14 cellular contexts compared by ENCODE assay signal in the genomic region with DNA sequence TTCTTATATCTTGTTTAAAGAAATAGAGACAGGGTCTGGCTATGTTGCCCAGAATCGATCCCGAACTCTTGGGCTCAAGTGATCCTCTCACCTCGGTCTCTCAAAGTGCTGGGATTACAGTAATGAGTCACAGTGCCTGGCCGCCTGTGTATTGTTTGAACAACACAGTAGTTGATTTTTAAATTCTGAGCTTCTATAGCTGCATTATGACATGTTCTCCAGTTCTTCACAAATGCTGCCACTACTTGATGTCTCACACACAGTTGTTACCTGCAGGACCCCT. TPM values are rescaled to one million over a fixed set of nuclear protein-coding genes. Genes with fewer than 3 reads are reported as not detected.
DNase-seq lines count a peak whose midpoint lies in the region; ATAC-seq and TF ChIP-seq lines count a peak whose summit lies in the region.
"Had no signal": no experiment of that assay in that cellular context is flagged by ENCODE, and none has a peak within 500 bp of the region (broad histone marks: within the 10 kb centered on the region; RNA-seq: fewer than 3 reads in every experiment).

No MANE protein-coding gene starts in this region.

- H3K9me3 ChIP-seq in GM23248 (ENCODE audit: low read depth) (no peaks in the 10 kb centered on the region), WERI-Rb-1 (ENCODE audit: severe bottlenecking) (no peaks in the 10 kb centered on the region), skeletal muscle tissue (ENCODE audit: control insufficient read depth in 3 of 3, low read length in 3 of 3) (no peaks in the 10 kb centered on the region), Karpas-422 (ENCODE audit: low read length) (no peaks in the 10 kb centered on the region)
- H3K9me3 ChIP-seq in naive thymus-derived CD4-positive, alpha-beta T cell (ENCODE audit: control insufficient read depth in 2 of 3, low read length in 3 of 3) = no peaks in the 10 kb centered on the region

- H3K4me1 ChIP-seq in GM23248 (ENCODE audit: insufficient read depth) = peaks cover 14% of the 10 kb centered on the region
- H3K4me1 ChIP-seq in foreskin keratinocyte = peaks cover 5% of the 10 kb centered on the region
- H3K4me1 ChIP-seq in skeletal muscle tissue (ENCODE audit: control insufficient read depth in 3 of 3, insufficient read depth in 3 of 3, low read length in 3 of 3) = peaks cover 0 to 11% (median 8%) of the 10 kb centered on the region in 3 donors
- H3K4me1 ChIP-seq in Karpas-422 (ENCODE audit: low read length) = no peaks in the 10 kb centered on the region
- no peaks in the 10 kb centered on the region for H3K4me1 ChIP-seq in naive thymus-derived CD4-positive, alpha-beta T cell (ENCODE audit: control insufficient read depth in 2 of 2, insufficient read depth in 2 of 2, low read length in 2 of 2)

- H3K79me2 ChIP-seq in GM23248 (ENCODE audit: insufficient read depth) = no peaks in the 10 kb centered on the region
- no peaks in the 10 kb centered on the region for H3K79me2 ChIP-seq in Karpas-422 (ENCODE audit: low read length)

- POLR2A ChIA-PET in naive thymus-derived CD4-positive, alpha-beta T cell (lab: Charles Lee) = no interaction called here

- no peak overlapping the region for H3K27ac Mint-ChIP-seq in naive thymus-derived CD4-positive, alpha-beta T cell
- H3K27ac Mint-ChIP-seq: activated T-helper 17 cell treated with anti-CD3 and anti-CD28 coated beads, Interleukin-2, amount 50 U/mL, for 72 hours had no signal

- peaks cover 0 to 4% (median 0%) of the 10 kb centered on the region in 7 donors for H3K4me1 Mint-ChIP-seq in naive thymus-derived CD4-positive, alpha-beta T cell
- H3K4me1 Mint-ChIP-seq: activated T-helper 17 cell treated with anti-CD3 and anti-CD28 coated beads, Interleukin-2, amount 50 U/mL, for 72 hours had no signal

- no peak overlapping the region for H3K4me3 Mint-ChIP-seq in naive thymus-derived CD4-positive, alpha-beta T cell
- H3K4me3 Mint-ChIP-seq: activated T-helper 17 cell treated with anti-CD3 and anti-CD28 coated beads, Interleukin-2, amount 50 U/mL, for 72 hours had no signal

- peaks cover 15% of the 10 kb centered on the region; the same call in 1 of the 2 replicates for H3F3A ChIP-seq in GM23248 (ENCODE audit: insufficient read depth)

- H3K27ac ChIP-seq in GM23248 = no peak overlapping the region
- H3K27ac ChIP-seq in WERI-Rb-1 = no peak overlapping the region
- no peak overlapping the region for H3K27ac ChIP-seq in foreskin keratinocyte
- peak overlapping the region; percentile 49 for H3K27ac ChIP-seq in skeletal muscle tissue (ENCODE audit: low read depth, low read length)
- H3K27ac ChIP-seq in Karpas-422 (ENCODE audit: low read length) = no peak overlapping the region
- no peak overlapping the region for H3K27ac ChIP-seq in naive thymus-derived CD4-positive, alpha-beta T cell (ENCODE audit: low read depth, low read length)

- intact Hi-C loops in naive thymus-derived CD4-positive, alpha-beta T cell (cut with micrococcal nuclease) = no loop called here

- no peaks in the 10 kb centered on the region for H4K20me1 ChIP-seq in GM23248 (ENCODE audit: insufficient read depth)
- no peaks in the 10 kb centered on the region; the same call in 1 of the 2 replicates for H4K20me1 ChIP-seq in Karpas-422 (ENCODE audit: insufficient read depth, low read depth, low read length)

- no peak overlapping the region for H3K4me2 ChIP-seq in GM23248 (ENCODE audit: unreplicated experiment)
- H3K4me2 ChIP-seq in Karpas-422 (ENCODE audit: low read depth, low read length, poor library complexity, severe bottlenecking) = no peak overlapping the region

- H3K4me3 ChIP-seq in GM23248 = no peak overlapping the region
- no peak overlapping the region for H3K4me3 ChIP-seq in WERI-Rb-1 (ENCODE audit: low read depth, low read length)
- no peak overlapping the region for H3K4me3 ChIP-seq in skeletal muscle tissue (ENCODE audit: low read length in 3 of 3)
- no peak overlapping the region for H3K4me3 ChIP-seq in Karpas-422 (ENCODE audit: low read length)
- no peak overlapping the region for H3K4me3 ChIP-seq in naive thymus-derived CD4-positive, alpha-beta T cell (ENCODE audit: low read length)

- DNase-seq in GM23248 (peak; percentile 34), WERI-Rb-1 (peak; percentile 1), foreskin keratinocyte (no peak), iPS-NIHi11 (ENCODE audit: low spot score) (no peak), Karpas-422 (no peak)
- no peak for DNase-seq in naive thymus-derived CD4-positive, alpha-beta T cell
- DNase-seq: DMS79 treated with DMSO at 0.1 percent for 48 hours, mesendoderm, NCI-H510A, T-helper 9 cell had no signal

- TF ChIP-seq CTCF in WERI-Rb-1 (IDR thresholded peaks at IDR 0.05; ENCODE audit: low read depth, low read length) = no peak
- no peak for TF ChIP-seq CTCF in foreskin keratinocyte (conservative IDR thresholded peaks at IDR 0.05)

- H3K36me3 Mint-ChIP-seq in naive thymus-derived CD4-positive, alpha-beta T cell = no peaks in the 10 kb centered on the region

- in situ Hi-C loops in GM23248 (cut with MboI) = loop anchor here (10.0 kb wide), 1 partner anchor 206 kb away; no protein-coding TSS in a partner anchor

- CTCF ChIA-PET in naive thymus-derived CD4-positive, alpha-beta T cell (lab: Charles Lee) = interaction anchor here (0.6 to 4.4 kb wide), 3 partner anchors 20 to 212 kb away, joined by 4 to 23 read pairs (median 7); partner anchors contain the start of gene HS1BP3

- H3K9me2 ChIP-seq in GM23248 (ENCODE audit: insufficient read depth) = no peaks in the 10 kb centered on the region
- no peaks in the 10 kb centered on the region for H3K9me2 ChIP-seq in Karpas-422 (replicated peaks; ENCODE audit: insufficient read depth, low read length)

- peaks cover 0 to 56% (median 10%) of the 10 kb centered on the region in 5 donors for H3K27me3 Mint-ChIP-seq in naive thymus-derived CD4-positive, alpha-beta T cell

- 87 to 88% methylated on average over 4 of the region's 4 CpGs for WGBS in GM23248 (ENCODE audit: low coverage in 1 of 2, low lambda C conversion rate in 2 of 2, missing lambda C conversion rate in 2 of 2), 2 experiments

- H3K27me3 ChIP-seq in GM23248 (replicated peaks; ENCODE audit: insufficient read depth) (no peaks in the 10 kb centered on the region), WERI-Rb-1 (ENCODE audit: insufficient read depth, low read depth, severe bottlenecking) (no peaks in the 10 kb centered on the region), foreskin keratinocyte (no peaks in the 10 kb centered on the region), skeletal muscle tissue (ENCODE audit: control insufficient read depth in 3 of 3, insufficient read depth in 3 of 3, low read length in 3 of 3) (no peaks in the 10 kb centered on the region), Karpas-422 (ENCODE audit: low read length) (no peaks in the 10 kb centered on the region)
- no peaks in the 10 kb centered on the region for H3K27me3 ChIP-seq in naive thymus-derived CD4-positive, alpha-beta T cell (ENCODE audit: control insufficient read depth in 2 of 2, insufficient read depth in 2 of 2, low read length in 2 of 2)

- H3K9ac ChIP-seq in GM23248 = no peak overlapping the region
- no peak overlapping the region for H3K9ac ChIP-seq in skeletal muscle tissue (ENCODE audit: low read depth in 1 of 3, low read length in 3 of 3)
- no peak overlapping the region for H3K9ac ChIP-seq in Karpas-422 (ENCODE audit: low read length)

- H2AFZ ChIP-seq in GM23248 (no peak overlapping the region), Karpas-422 (ENCODE audit: low read length) (no peak overlapping the region)

- ATAC-seq in foreskin keratinocyte = peak; percentile 32
- no peak for ATAC-seq in HG02970 (IDR thresholded peaks at IDR 0.05; ENCODE audit: low FRiP score, unreplicated experiment)
- no peak for ATAC-seq in naive thymus-derived CD4-positive, alpha-beta T cell
- ATAC-seq: activated T-helper 17 cell treated with anti-CD3 and anti-CD28 coated beads, Interleukin-2, amount 50 U/mL, for 72 hours had no signal

- H3K36me3 ChIP-seq in GM23248 (ENCODE audit: low read depth) (no peaks in the 10 kb centered on the region), WERI-Rb-1 (no peaks in the 10 kb centered on the region), skeletal muscle tissue (ENCODE audit: control insufficient read depth in 3 of 3, insufficient read depth in 3 of 3, low read length in 3 of 3) (no peaks in the 10 kb centered on the region), Karpas-422 (ENCODE audit: insufficient read depth, low read length) (no peaks in the 10 kb centered on the region)
- H3K36me3 ChIP-seq in naive thymus-derived CD4-positive, alpha-beta T cell (ENCODE audit: control insufficient read depth in 2 of 3, insufficient read depth in 3 of 3, low read length in 3 of 3) = no peaks in the 10 kb centered on the region

- peaks cover 0 to 2% (median 0%) of the 10 kb centered on the region in 11 donors for H3K9me3 Mint-ChIP-seq in naive thymus-derived CD4-positive, alpha-beta T cell
- H3K9me3 Mint-ChIP-seq: activated T-helper 17 cell treated with anti-CD3 and anti-CD28 coated beads, Interleukin-2, amount 50 U/mL, for 72 hours; IgD-negative memory B cell had no signal

RNA-seq across cellular contexts. Expression of gene RHOB, which starts 7.7 kb away (rescaled TPM):
- total RNA-seq in GM23248 (2014; rRNA removed; shearing (Covaris generic)) = 303 and 305 TPM in 2 replicates
- polyA plus RNA-seq in GM23248 (2016; fragmentation: Nextera tagmentation; extraction: Ambion mirVana) (45.6 and 47.8 TPM in 2 replicates), foreskin keratinocyte (31.0 and 40.3 TPM in 2 replicates)
- total RNA-seq in foreskin keratinocyte (46.8 and 64.3 TPM in 2 replicates), skeletal muscle tissue (146 TPM)
- not detected in 2 replicates for total RNA-seq in Karpas-422 (2014; rRNA removed; shearing (Covaris generic); ENCODE audit: low replicate concordance)
- total RNA-seq in naive thymus-derived CD4-positive, alpha-beta T cell = 100 to 1,000 TPM in 1 of 5 experiments, 10 to 100 TPM in 2, 1 to 10 TPM in 2; 2.5 to 244 (median 11.7) TPM
- under 1 TPM; 0.64 to 0.71 TPM for polyA plus RNA-seq in naive thymus-derived CD4-positive, alpha-beta T cell

Comparison
In these comparisons a context has a peak if more than half of its experiments do, and no peak if none do; other contexts are left out.
1. DNase-seq: peak in GM23248 (single experiment) and WERI-Rb-1 (single experiment); none in foreskin keratinocyte (0 of 2), iPS-NIHi11 (single experiment), Karpas-422 (single experiment) and naive thymus-derived CD4-positive, alpha-beta T cell (0 of 9).